20 cellular contexts compared by ENCODE assay signal in genomic region chr5:173463207-173463606, GRCh38.
A peak's percentile ranks its signal among the peaks of the same experiment; 100 is the strongest.
DNase-seq lines count a peak whose midpoint lies in the region; ATAC-seq, FAIRE-seq and TF ChIP-seq lines count a peak whose summit lies in the region.
"Had no signal": no experiment of that assay in that cellular context is flagged by ENCODE, and none has a peak within 500 bp of the region (broad histone marks: within the 10 kb centered on the region; RNA-seq: fewer than 3 reads in every experiment).

No MANE protein-coding gene starts in this region.

- TF ChIP-seq CTCF in bronchial epithelial cell (IDR thresholded peaks at IDR 0.05; ENCODE audit: insufficient read depth, low read length, severe bottlenecking), result no peak

- H3K4me3 Mint-ChIP-seq in stimulated activated effector memory CD8-positive, alpha-beta T cell treated with anti-CD3 and anti-CD28 coated beads, Interleukin-12 subunit alpha, Interleukin-12 subunit beta, amount 100 ng/mL, for 72 hours, result no peak overlapping the region
- H3K4me3 Mint-ChIP-seq: CD4-positive, alpha-beta memory T cell had no signal

- no peaks in the 10 kb centered on the region for H3K4me1 Mint-ChIP-seq in stimulated activated effector memory CD8-positive, alpha-beta T cell treated with anti-CD3 and anti-CD28 coated beads, Interleukin-12 subunit alpha, Interleukin-12 subunit beta, amount 100 ng/mL, for 72 hours
- H3K4me1 Mint-ChIP-seq: CD4-positive, alpha-beta memory T cell had no signal

- H3K36me3 ChIP-seq in Karpas-422 (ENCODE audit: insufficient read depth, low read length), result no peaks in the 10 kb centered on the region
- H3K36me3 ChIP-seq in bronchial epithelial cell (ENCODE audit: control insufficient read depth, insufficient read depth, low read length), result no peaks in the 10 kb centered on the region

- H3K4me1 ChIP-seq in Karpas-422 (ENCODE audit: low read length), result no peaks in the 10 kb centered on the region

- H3K36me3 Mint-ChIP-seq in stimulated activated effector memory CD8-positive, alpha-beta T cell treated with anti-CD3 and anti-CD28 coated beads, Interleukin-12 subunit alpha, Interleukin-12 subunit beta, amount 100 ng/mL, for 72 hours, result no peaks in the 10 kb centered on the region
- H3K36me3 Mint-ChIP-seq: CD4-positive, alpha-beta memory T cell had no signal

- no peak overlapping the region for H2AFZ ChIP-seq in Karpas-422 (ENCODE audit: low read length)
- H2AFZ ChIP-seq: GM23248 had no signal

- H3K9me3 Mint-ChIP-seq in stimulated activated effector memory CD8-positive, alpha-beta T cell treated with anti-CD3 and anti-CD28 coated beads, Interleukin-12 subunit alpha, Interleukin-12 subunit beta, amount 100 ng/mL, for 72 hours, result no peaks in the 10 kb centered on the region

- no peak overlapping the region for H3K27ac Mint-ChIP-seq in stimulated activated effector memory CD8-positive, alpha-beta T cell treated with anti-CD3 and anti-CD28 coated beads, Interleukin-12 subunit alpha, Interleukin-12 subunit beta, amount 100 ng/mL, for 72 hours
- H3K27ac Mint-ChIP-seq: CD4-positive, alpha-beta memory T cell had no signal

- DNase-seq in Karpas-422 (peak; percentile 41), bronchial epithelial cell (ENCODE audit: low read depth) (no peak), OCI-M2 (lab: John Stamatoyannopoulos, UW; ENCODE audit: unreplicated experiment) (no peak), HT-29 (ENCODE audit: low spot score) (no peak), germinal center (ENCODE audit: low spot score) (no peak)
- DNase-seq in stimulated activated effector memory CD8-positive, alpha-beta T cell treated with anti-CD3 and anti-CD28 coated beads, Interleukin-12 subunit alpha, Interleukin-12 subunit beta, amount 100 ng/mL, for 72 hours (ENCODE audit: low spot score in 2 of 2), result no peak
- DNase-seq: C1 segment of cervical spinal cord, Calu3, COR-L47, DMS53, DMS79 treated with DMSO at 0.1 percent for 48 hours, GF-D8, GM23248, H7, HCEC 1CT had no signal

- peak; percentile 15 for ATAC-seq in stimulated activated effector memory CD8-positive, alpha-beta T cell treated with anti-CD3 and anti-CD28 coated beads, Interleukin-12 subunit alpha, Interleukin-12 subunit beta, amount 100 ng/mL, for 72 hours
- no peak for ATAC-seq in HG02759 (IDR thresholded peaks at IDR 0.05; ENCODE audit: unreplicated experiment)

- no peak overlapping the region for H3K9ac ChIP-seq in Karpas-422 (ENCODE audit: low read length)
- H3K9ac ChIP-seq: GM23248 had no signal

- H3K4me3 ChIP-seq in Karpas-422 (ENCODE audit: low read length) (no peak overlapping the region), bronchial epithelial cell (ENCODE audit: low read depth, low read length) (no peak overlapping the region)
- H3K4me3 ChIP-seq: GM23248 had no signal

- H3K9me2 ChIP-seq in Karpas-422 (replicated peaks; ENCODE audit: insufficient read depth, low read length), result no peaks in the 10 kb centered on the region

- H3K9me3 ChIP-seq in Karpas-422 (ENCODE audit: low read length), result no peaks in the 10 kb centered on the region

- H3K79me2 ChIP-seq in Karpas-422 (ENCODE audit: low read length), result no peaks in the 10 kb centered on the region

- no peaks in the 10 kb centered on the region for H4K20me1 ChIP-seq in Karpas-422 (ENCODE audit: insufficient read depth, low read depth, low read length)

- FAIRE-seq in bronchial epithelial cell (lab: Jason Lieb, UNC), result peak; percentile 85
- FAIRE-seq: GM12891, GM18507, H1 had no signal

- no peak overlapping the region for H3K4me2 ChIP-seq in Karpas-422 (ENCODE audit: low read depth, low read length, poor library complexity, severe bottlenecking)

- no peak overlapping the region for H3K27ac ChIP-seq in Karpas-422 (ENCODE audit: low read length)
- H3K27ac ChIP-seq: GM23248 had no signal

- H3K27me3 ChIP-seq in Karpas-422 (ENCODE audit: low read length) (peaks cover 5% of the 10 kb centered on the region; the same call in 1 of the 2 replicates), bronchial epithelial cell (ENCODE audit: control insufficient read depth, insufficient read depth, low read length) (peaks cover 1% of the 10 kb centered on the region)
